Comparison of ENCODE assay signal across 8 cellular contexts in genomic region chr15:80695099-80695910, GRCh38. TPM values are rescaled to one million over a fixed set of nuclear protein-coding genes. Genes with fewer than 3 reads are reported as not detected.
DNase-seq lines count a peak whose midpoint lies in the region; ATAC-seq and TF ChIP-seq lines count a peak whose summit lies in the region.

ABHD17C (plus strand) TSS chr15:80695310; CDS start chr15:80695430, 120 bp downstream.

- TF ChIP-seq CTCF in GM12864 (IDR thresholded peaks at IDR 0.05; ENCODE audit: low read depth, low read length, missing control alignments) (no peak), MM.1S (IDR thresholded peaks at IDR 0.05; ENCODE audit: low read length) (no peak), activated B cell treated with CpG ODN at 0.5 μM for 24 hours (IDR thresholded peaks at IDR 0.05) (no peak)

- no peaks in the 10 kb centered on the region for H3K36me3 Mint-ChIP-seq in activated B cell treated with CpG ODN at 0.5 μM for 24 hours (ENCODE audit: low read depth)

- H3K4me2 ChIP-seq in MM.1S (ENCODE audit: low read depth, low read length) = peak within 1 kb of the TSS; percentile 95

- H2AFZ ChIP-seq in MM.1S (ENCODE audit: low read length) = peak within 1 kb of the TSS; percentile 93

- no peaks in the 10 kb centered on the region for H4K20me1 ChIP-seq in MM.1S (ENCODE audit: insufficient read depth, low read length)

- peaks cover 11% of the 10 kb centered on the region; the same call in 1 of the 2 replicates for H3F3A ChIP-seq in MM.1S (ENCODE audit: insufficient read depth, low read length)

- H3K27me3 ChIP-seq in H7 (ENCODE audit: control insufficient read depth, insufficient read depth, low read length) = peaks cover 17% of the 10 kb centered on the region
- H3K27me3 ChIP-seq in MM.1S (replicated peaks; ENCODE audit: insufficient read depth, low read length) = no peaks in the 10 kb centered on the region

- H3K9me3 ChIP-seq in MM.1S (replicated peaks; ENCODE audit: insufficient read depth, low read length) = no peaks in the 10 kb centered on the region

- intact Hi-C loops in activated B cell treated with CpG ODN at 0.5 μM for 24 hours (cut with micrococcal nuclease) = loop anchor here (10.0 kb wide), 3 partner anchors 289 to 1381 kb away; partner anchors contain the start of genes MESD and TMED3

- peak within 1 kb of the TSS; percentile 9; the same call in 1 of the 2 replicates for H3K27ac ChIP-seq in MM.1S (ENCODE audit: low read length)
- peak within 1 kb of the TSS; percentile 22 for H3K27ac ChIP-seq in cingulate gyrus (ENCODE audit: low read depth, low read length)

- peaks cover 5% of the 10 kb centered on the region for H3K27me3 Mint-ChIP-seq in activated B cell treated with CpG ODN at 0.5 μM for 24 hours

- H3K79me2 ChIP-seq in MM.1S (ENCODE audit: low read length) = peaks cover 46% of the 10 kb centered on the region

- CTCF ChIA-PET in activated B cell treated with CpG ODN at 0.5 μM for 24 hours (lab: Charles Lee) = no interaction called here

- peak within 1 kb of the TSS; percentile 69 for H3K27ac Mint-ChIP-seq in activated B cell treated with CpG ODN at 0.5 μM for 24 hours

- H3K4me3 ChIP-seq in GM12864 (ENCODE audit: low read depth, low read length) (peak within 1 kb of the TSS; percentile 71), H7 (ENCODE audit: insufficient read depth, low read depth, low read length) (peak within 1 kb of the TSS; percentile 74), MM.1S (ENCODE audit: low read length) (peak within 1 kb of the TSS; percentile 87)

- no peaks in the 10 kb centered on the region for H3K9me2 ChIP-seq in MM.1S (replicated peaks; ENCODE audit: insufficient read depth, low read length)

- peak within 1 kb of the TSS; percentile 64 for H3K9ac ChIP-seq in MM.1S (ENCODE audit: low read length)

- ATAC-seq in activated B cell treated with CpG ODN at 0.5 μM for 24 hours (ENCODE audit: low read depth) = peak; percentile 82

- H3K9me3 Mint-ChIP-seq in activated B cell treated with CpG ODN at 0.5 μM for 24 hours = no peaks in the 10 kb centered on the region

- H3K4me1 ChIP-seq in MM.1S (ENCODE audit: low read length) = peaks cover 16% of the 10 kb centered on the region

- H3K4me3 Mint-ChIP-seq in activated B cell treated with CpG ODN at 0.5 μM for 24 hours = peak within 1 kb of the TSS; percentile 87

- H3K36me3 ChIP-seq in H7 (replicated peaks; ENCODE audit: control insufficient read depth, insufficient read depth, low read length) (no peaks in the 10 kb centered on the region), MM.1S (replicated peaks; ENCODE audit: insufficient read depth, low read length) (no peaks in the 10 kb centered on the region)

- POLR2A ChIA-PET in activated B cell treated with CpG ODN at 0.5 μM for 24 hours (lab: Charles Lee) = no interaction called here

- DNase-seq in GM12864 (ENCODE audit: low read depth) (no peak), H7 (peak; percentile 92), MM.1S (peak; percentile 63), activated B cell treated with CpG ODN at 0.5 μM for 24 hours (peak; percentile 58), kidney tubule cell (ENCODE audit: low spot score) (peak; percentile 73), cerebellar nuclear complex (lab: John Stamatoyannopoulos, UW) (no peak)
- peak; percentile 69 for DNase-seq in stimulated activated CD4-positive, alpha-beta T cell treated with anti-CD3 and anti-CD28 coated beads, Interleukin-15, amount 100 ng/mL, for 24 hours

- peaks cover 16% of the 10 kb centered on the region for H3K4me1 Mint-ChIP-seq in activated B cell treated with CpG ODN at 0.5 μM for 24 hours

RNA-seq across cellular contexts. Expression of gene ABHD17C, which starts in this region (rescaled TPM):
- total RNA-seq in H7 (2014; rRNA removed; shearing (Covaris generic)) = 7.2 and 9.8 TPM in 2 replicates
- total RNA-seq in activated B cell treated with CpG ODN at 0.5 μM for 24 hours = 2.4 and 2.5 TPM in 2 replicates

Comparison
In these comparisons a context has a peak if more than half of its experiments do, and no peak if none do; other contexts are left out.
1. DNase-seq: peak in H7 (single experiment), MM.1S (single experiment), activated B cell treated with CpG ODN at 0.5 μM for 24 hours (single experiment), kidney tubule cell (single experiment) and stimulated activated CD4-positive, alpha-beta T cell treated with anti-CD3 and anti-CD28 coated beads, Interleukin-15, amount 100 ng/mL, for 24 hours (single experiment); none in GM12864 (single experiment) and cerebellar nuclear complex (0 of 2).
2. Peak in every context shown above with its lines, with median percentiles within 50 percentile points of each other: H3K4me3 ChIP-seq.